23 cellular contexts compared by ENCODE assay signal in the genomic region with DNA sequence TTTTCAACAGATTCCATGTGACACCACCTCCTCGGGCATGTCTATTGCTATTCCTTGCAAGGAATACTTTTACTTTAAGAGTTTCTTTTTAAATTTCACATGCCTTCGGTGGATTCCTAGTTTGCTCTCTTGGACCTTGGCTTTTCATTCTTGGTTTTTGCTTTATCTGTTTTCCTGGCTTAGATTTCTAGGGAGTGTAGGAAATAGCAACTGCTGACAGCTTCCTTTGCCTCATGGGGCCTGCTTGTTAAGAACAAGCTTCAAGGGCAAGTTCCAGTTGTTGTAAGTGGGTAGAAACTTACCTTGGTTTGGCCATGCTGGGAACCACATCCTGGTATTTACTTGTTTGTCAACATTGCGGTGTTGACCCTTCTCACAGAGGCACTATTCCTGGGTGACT.
"Had no signal": no experiment of that assay in that cellular context is flagged by ENCODE, and none has a peak within 500 bp of the region (broad histone marks: within the 10 kb centered on the region; RNA-seq: fewer than 3 reads in every experiment).

No MANE protein-coding gene starts in this region.

- H3K9me3 ChIP-seq: colonic mucosa, esophagus muscularis mucosa, esophagus squamous epithelium, gastrocnemius medialis, gastroesophageal sphincter, heart left ventricle, heart right ventricle had no signal

- H3K27me3 ChIP-seq: colonic mucosa, dorsolateral prefrontal cortex, esophagus muscularis mucosa, esophagus squamous epithelium, foreskin keratinocyte, gastrocnemius medialis, gastroesophageal sphincter, heart left ventricle, heart right ventricle had no signal

- H3K36me3 ChIP-seq: colonic mucosa, esophagus muscularis mucosa, esophagus squamous epithelium, gastrocnemius medialis, gastroesophageal sphincter, heart left ventricle, heart right ventricle had no signal

- H3K4me1 ChIP-seq: colonic mucosa, esophagus muscularis mucosa, foreskin keratinocyte, gastrocnemius medialis, gastroesophageal sphincter had no signal

- H3K4me3 ChIP-seq: colonic mucosa, coronary artery, dorsolateral prefrontal cortex, esophagus muscularis mucosa, esophagus squamous epithelium, gastrocnemius medialis, gastroesophageal sphincter, heart left ventricle, heart right ventricle had no signal

- ATAC-seq: effector memory CD8-positive, alpha-beta T cell; esophagus mucosa; foreskin keratinocyte; gastrocnemius medialis; gastroesophageal sphincter had no signal

- DNase-seq: colonic mucosa; cortex of kidney; dermis blood vessel endothelial cell; dorsolateral prefrontal cortex; effector CD4-positive, alpha-beta T cell; effector CD8-positive, alpha-beta T cell; effector memory CD4-positive, alpha-beta T cell; effector memory CD8-positive, alpha-beta T cell; endodermal cell; erythroblast; esophagus squamous epithelium; foreskin fibroblast; foreskin keratinocyte; foreskin melanocyte; gastrocnemius medialis; glutamatergic neuron; head of caudate nucleus; heart left ventricle; heart right ventricle had no signal

- H3K27ac ChIP-seq: colonic mucosa, coronary artery, dorsolateral prefrontal cortex, esophagus muscularis mucosa, esophagus squamous epithelium, foreskin keratinocyte, gastrocnemius medialis, gastroesophageal sphincter, heart left ventricle, heart right ventricle had no signal
